Comparison of ENCODE assay signal across 8 cellular contexts in genomic region chr7:79452495-79453265, GRCh38. TPM values are rescaled to one million over a fixed set of nuclear protein-coding genes. Genes with fewer than 3 reads are reported as not detected.
A peak's percentile ranks its signal among the peaks of the same experiment; 100 is the strongest.
DNase-seq lines count a peak whose midpoint lies in the region; ATAC-seq, FAIRE-seq and TF ChIP-seq lines count a peak whose summit lies in the region.

No MANE protein-coding gene starts in this region.

- TF ChIP-seq CTCF in natural killer cell (IDR thresholded peaks at IDR 0.05): no peak
- TF ChIP-seq CTCF in chondrocyte (IDR thresholded peaks at IDR 0.05): no peak

- no peaks in the 10 kb centered on the region for H3K36me3 Mint-ChIP-seq in natural killer cell treated with Interleukin-12 subunit alpha and Interleukin-12 subunit beta and Interleukin-15 and Interleukin-18, amount 100 ng/mL, for 72 hours
- H3K36me3 Mint-ChIP-seq in natural killer cell (peaks cover 4% of the 10 kb centered on the region), chondrocyte (ENCODE audit: low read depth) (peaks cover 1% of the 10 kb centered on the region)
- H3K36me3 Mint-ChIP-seq in stimulated activated naive CD8-positive, alpha-beta T cell treated with anti-CD3 and anti-CD28 coated beads, Interleukin-15, Interleukin-2, amounts not matched to agents 100 ng/mL and 50 ng/mL, for 24 hours (ENCODE audit: low read depth): no peaks in the 10 kb centered on the region

- no peak overlapping the region for H3K27ac Mint-ChIP-seq in natural killer cell treated with Interleukin-12 subunit alpha and Interleukin-12 subunit beta and Interleukin-15 and Interleukin-18, amount 100 ng/mL, for 72 hours
- H3K27ac Mint-ChIP-seq in natural killer cell: no peak overlapping the region
- peak overlapping the region; percentile 97 for H3K27ac Mint-ChIP-seq in chondrocyte (ENCODE audit: unreplicated experiment)
- H3K27ac Mint-ChIP-seq in stimulated activated naive CD8-positive, alpha-beta T cell treated with anti-CD3 and anti-CD28 coated beads, Interleukin-15, Interleukin-2, amounts not matched to agents 100 ng/mL and 50 ng/mL, for 24 hours: no peak overlapping the region

- no peak for FAIRE-seq in GM12892 (lab: Jason Lieb, UNC)

- H3K27me3 Mint-ChIP-seq in natural killer cell treated with Interleukin-12 subunit alpha and Interleukin-12 subunit beta and Interleukin-15 and Interleukin-18, amount 100 ng/mL, for 72 hours: peaks cover 29 to 31% of the 10 kb centered on the region in 2 donors
- H3K27me3 Mint-ChIP-seq in natural killer cell (ENCODE audit: low read depth in 2 of 2) (peaks cover 24 to 47% of the 10 kb centered on the region in 2 donors), chondrocyte (ENCODE audit: low read depth) (no peaks in the 10 kb centered on the region)
- H3K27me3 Mint-ChIP-seq in stimulated activated naive CD8-positive, alpha-beta T cell treated with anti-CD3 and anti-CD28 coated beads, Interleukin-15, Interleukin-2, amounts not matched to agents 100 ng/mL and 50 ng/mL, for 24 hours: peaks cover 58% of the 10 kb centered on the region

- H3K4me3 Mint-ChIP-seq in natural killer cell treated with Interleukin-12 subunit alpha and Interleukin-12 subunit beta and Interleukin-15 and Interleukin-18, amount 100 ng/mL, for 72 hours: peak overlapping the region; percentile 63
- H3K4me3 Mint-ChIP-seq in natural killer cell (no peak overlapping the region), chondrocyte (ENCODE audit: unreplicated experiment) (peak overlapping the region; percentile 96)
- peak overlapping the region; percentile 83 for H3K4me3 Mint-ChIP-seq in stimulated activated naive CD8-positive, alpha-beta T cell treated with anti-CD3 and anti-CD28 coated beads, Interleukin-15, Interleukin-2, amounts not matched to agents 100 ng/mL and 50 ng/mL, for 24 hours

- H3K4me1 Mint-ChIP-seq in natural killer cell treated with Interleukin-12 subunit alpha and Interleukin-12 subunit beta and Interleukin-15 and Interleukin-18, amount 100 ng/mL, for 72 hours (ENCODE audit: low read depth in 2 of 2): peaks cover 0 to 3% of the 10 kb centered on the region in 2 donors
- peaks cover 0 to 13% of the 10 kb centered on the region in 2 donors for H3K4me1 Mint-ChIP-seq in natural killer cell
- peaks cover 34% of the 10 kb centered on the region for H3K4me1 Mint-ChIP-seq in chondrocyte (ENCODE audit: low read depth)
- peaks cover 12% of the 10 kb centered on the region for H3K4me1 Mint-ChIP-seq in stimulated activated naive CD8-positive, alpha-beta T cell treated with anti-CD3 and anti-CD28 coated beads, Interleukin-15, Interleukin-2, amounts not matched to agents 100 ng/mL and 50 ng/mL, for 24 hours (ENCODE audit: low read depth)

- DNase-seq in natural killer cell treated with Interleukin-12 subunit alpha and Interleukin-12 subunit beta and Interleukin-15 and Interleukin-18, amount 100 ng/mL, for 72 hours (ENCODE audit: low spot score): no peak
- DNase-seq in natural killer cell (no peak), chondrocyte (ENCODE audit: low spot score) (peak; percentile 90), kidney tubule cell (ENCODE audit: low spot score) (peak; percentile 32), NCI-H187 treated with DMSO at 0.1 percent for 48 hours (lab: John Stamatoyannopoulos, UW) (no peak), GM12892 (ENCODE audit: insufficient read length) (no peak)

- no peak for TF ChIP-seq POLR2A in GM12892 (IDR thresholded peaks at IDR 0.05; ENCODE audit: low read depth, low read length)

- peaks cover 2% of the 10 kb centered on the region for H3K9me3 Mint-ChIP-seq in natural killer cell treated with Interleukin-12 subunit alpha and Interleukin-12 subunit beta and Interleukin-15 and Interleukin-18, amount 100 ng/mL, for 72 hours
- H3K9me3 Mint-ChIP-seq in natural killer cell: peaks cover 3 to 4% of the 10 kb centered on the region in 2 donors
- H3K9me3 Mint-ChIP-seq in chondrocyte (ENCODE audit: low read depth): no peaks in the 10 kb centered on the region
- H3K9me3 Mint-ChIP-seq in stimulated activated naive CD8-positive, alpha-beta T cell treated with anti-CD3 and anti-CD28 coated beads, Interleukin-15, Interleukin-2, amounts not matched to agents 100 ng/mL and 50 ng/mL, for 24 hours: no peaks in the 10 kb centered on the region

- no peak for ATAC-seq in natural killer cell treated with Interleukin-12 subunit alpha and Interleukin-12 subunit beta and Interleukin-15 and Interleukin-18, amount 100 ng/mL, for 72 hours
- no peak for ATAC-seq in natural killer cell
- no peak for ATAC-seq in GM18870 (IDR thresholded peaks at IDR 0.05; ENCODE audit: unreplicated experiment)

- intact Hi-C loops in natural killer cell (cut with micrococcal nuclease): no loop called here

RNA-seq across cellular contexts. Expression of gene MAGI2, which starts 0.8 kb away (rescaled TPM):
- total RNA-seq in natural killer cell treated with Interleukin-12 subunit alpha and Interleukin-12 subunit beta and Interleukin-15 and Interleukin-18, amount 100 ng/mL, for 72 hours: under 1 TPM; 0.08 to 0.19 TPM
- total RNA-seq in natural killer cell (under 1 TPM; 0.09 to 0.48 (median 0.27) TPM), chondrocyte (5.8 to 11.8 TPM (median 6.0 TPM) in 3 replicates)
- polyA plus RNA-seq in GM12892 (2012; ENCODE audit: missing spikeins): 0.68 TPM

Comparison
In these comparisons a context has a peak if more than half of its experiments do, and no peak if none do; other contexts are left out.
1. DNase-seq: peak in chondrocyte (single experiment) and kidney tubule cell (single experiment); none in natural killer cell treated with Interleukin-12 subunit alpha and Interleukin-12 subunit beta and Interleukin-15 and Interleukin-18, amount 100 ng/mL, for 72 hours (single experiment), natural killer cell (single experiment), NCI-H187 treated with DMSO at 0.1 percent for 48 hours (single experiment) and GM12892 (single experiment).